36 cellular contexts compared by ENCODE assay signal in genomic region chr16:12337776-12338655, GRCh38.
A peak's percentile ranks its signal among the peaks of the same experiment; 100 is the strongest.
DNase-seq lines count a peak whose midpoint lies in the region; ATAC-seq, FAIRE-seq and TF ChIP-seq lines count a peak whose summit lies in the region.
"Had no signal": no experiment of that assay in that cellular context is flagged by ENCODE, and none has a peak within 500 bp of the region (broad histone marks: within the 10 kb centered on the region; RNA-seq: fewer than 3 reads in every experiment).

No MANE protein-coding gene starts in this region.

- H3K9ac ChIP-seq in HUES48 (ENCODE audit: low read depth, low read length) (no peak overlapping the region), astrocyte (ENCODE audit: low read length) (peak overlapping the region; percentile 21)

- FAIRE-seq in astrocyte (lab: Jason Lieb, UNC), result no peak
- FAIRE-seq: bronchial epithelial cell, G401.6, HTR-8/SVneo, RCC 7860 had no signal

- H3K79me2 ChIP-seq in astrocyte (ENCODE audit: insufficient read depth, low read length), result no peaks in the 10 kb centered on the region

- peak overlapping the region; percentile 26 for H3K27ac ChIP-seq in HUES48 (ENCODE audit: low read depth, low read length)
- no peak overlapping the region for H3K27ac ChIP-seq in astrocyte (ENCODE audit: low read depth, low read length)
- H3K27ac ChIP-seq: adrenal gland, epithelial cell of prostate, left lung, neutrophil, transverse colon had no signal

- H4K20me1 ChIP-seq in astrocyte (ENCODE audit: insufficient read depth, low read length), result no peaks in the 10 kb centered on the region

- H3K27me3 Mint-ChIP-seq in astrocyte (ENCODE audit: low read depth, unreplicated experiment) (no peaks in the 10 kb centered on the region), nephron progenitor cell (ENCODE audit: low read depth, poor library complexity) (peaks cover 4% of the 10 kb centered on the region)
- H3K27me3 Mint-ChIP-seq: activated CD4-positive, alpha-beta T cell treated with anti-CD3 and anti-CD28 coated beads for 36 hours; activated naive CD4-positive, alpha-beta T cell treated with anti-CD3 and anti-CD28 coated beads, Interleukin-2, amount 10 ng/mL, durations not matched to agents 7 days and 5 days; activated T-helper 17 cell treated with anti-CD3 and anti-CD28 coated beads, Interleukin-2, amount 50 U/mL, for 72 hours had no signal

- H3K4me2 ChIP-seq in astrocyte (ENCODE audit: low read length), result peak overlapping the region; percentile 68
- H3K4me2 ChIP-seq: GM23338 had no signal

- H3K36me3 ChIP-seq in HUES48 (ENCODE audit: control insufficient read depth, insufficient read depth, low read length), result no peaks in the 10 kb centered on the region
- no peaks in the 10 kb centered on the region for H3K36me3 ChIP-seq in astrocyte (ENCODE audit: insufficient read depth, low read length)
- H3K36me3 ChIP-seq: adrenal gland, left lung, neutrophil, transverse colon had no signal

- no peak overlapping the region for H3K27ac Mint-ChIP-seq in astrocyte (ENCODE audit: unreplicated experiment)
- peak overlapping the region; percentile 64 for H3K27ac Mint-ChIP-seq in nephron progenitor cell
- H3K27ac Mint-ChIP-seq: activated CD4-positive, alpha-beta T cell treated with anti-CD3 and anti-CD28 coated beads for 36 hours; activated naive CD4-positive, alpha-beta T cell treated with anti-CD3 and anti-CD28 coated beads, Interleukin-2, amount 10 ng/mL, durations not matched to agents 7 days and 5 days; activated T-helper 17 cell treated with anti-CD3 and anti-CD28 coated beads, Interleukin-2, amount 50 U/mL, for 72 hours; GM23338; immature natural killer cell; progenitor cell of endocrine pancreas; T-helper 2 cell treated with Interferon-gamma antibody and Interleukin-4, amounts not matched to agents 5 μg/mL and 100 μg/mL, for 36 hours had no signal

- H3K9me3 Mint-ChIP-seq in astrocyte (ENCODE audit: unreplicated experiment) (no peaks in the 10 kb centered on the region), nephron progenitor cell (no peaks in the 10 kb centered on the region)
- H3K9me3 Mint-ChIP-seq: activated naive CD4-positive, alpha-beta T cell treated with anti-CD3 and anti-CD28 coated beads, Interleukin-2, amount 10 ng/mL, durations not matched to agents 7 days and 5 days; activated T-helper 17 cell treated with anti-CD3 and anti-CD28 coated beads, Interleukin-2, amount 50 U/mL, for 72 hours; GM23338; immature natural killer cell; T-helper 2 cell treated with Interferon-gamma antibody and Interleukin-4, amounts not matched to agents 5 μg/mL and 100 μg/mL, for 36 hours had no signal

- H3K4me1 ChIP-seq in HUES48 (ENCODE audit: control insufficient read depth, insufficient read depth, low read length), result 0 out of 2 replicates have a peak, but pooled peaks cover 4% of the 10 kb centered on the region
- H3K4me1 ChIP-seq in astrocyte (ENCODE audit: insufficient read depth, low read length), result peaks cover 40% of the 10 kb centered on the region
- H3K4me1 ChIP-seq: adrenal gland, left lung, transverse colon had no signal

- H3K9me3 ChIP-seq in HUES48 (ENCODE audit: control insufficient read depth, insufficient read depth, low read length) (no peaks in the 10 kb centered on the region), astrocyte (ENCODE audit: insufficient read depth, low read depth, low read length) (no peaks in the 10 kb centered on the region)
- H3K9me3 ChIP-seq: adrenal gland, left lung, neutrophil, transverse colon had no signal

- H3K27me3 ChIP-seq in HUES48 (ENCODE audit: control insufficient read depth, insufficient read depth, low read length), result no peaks in the 10 kb centered on the region
- no peaks in the 10 kb centered on the region for H3K27me3 ChIP-seq in astrocyte (ENCODE audit: insufficient read depth, low read length)
- H3K27me3 ChIP-seq: adrenal gland, left lung, neutrophil, transverse colon had no signal

- H3K36me3 Mint-ChIP-seq in astrocyte (ENCODE audit: low read depth, unreplicated experiment), result peaks cover 3% of the 10 kb centered on the region
- no peaks in the 10 kb centered on the region for H3K36me3 Mint-ChIP-seq in nephron progenitor cell (ENCODE audit: low read depth)
- H3K36me3 Mint-ChIP-seq: activated naive CD4-positive, alpha-beta T cell treated with anti-CD3 and anti-CD28 coated beads, Interleukin-2, amount 10 ng/mL, durations not matched to agents 7 days and 5 days; immature natural killer cell had no signal

- H3K4me1 Mint-ChIP-seq in astrocyte (ENCODE audit: low read depth, unreplicated experiment), result peaks cover 35% of the 10 kb centered on the region
- peaks cover 21% of the 10 kb centered on the region for H3K4me1 Mint-ChIP-seq in nephron progenitor cell
- H3K4me1 Mint-ChIP-seq: activated naive CD4-positive, alpha-beta T cell treated with anti-CD3 and anti-CD28 coated beads, Interleukin-2, amount 10 ng/mL, durations not matched to agents 7 days and 5 days; activated T-helper 17 cell treated with anti-CD3 and anti-CD28 coated beads, Interleukin-2, amount 50 U/mL, for 72 hours; immature natural killer cell had no signal

- no peak overlapping the region for H3K4me3 Mint-ChIP-seq in astrocyte (ENCODE audit: unreplicated experiment)
- no peak overlapping the region for H3K4me3 Mint-ChIP-seq in nephron progenitor cell
- H3K4me3 Mint-ChIP-seq: activated CD4-positive, alpha-beta T cell treated with anti-CD3 and anti-CD28 coated beads for 36 hours; activated naive CD4-positive, alpha-beta T cell treated with anti-CD3 and anti-CD28 coated beads, Interleukin-2, amount 10 ng/mL, durations not matched to agents 7 days and 5 days; activated T-helper 17 cell treated with anti-CD3 and anti-CD28 coated beads, Interleukin-2, amount 50 U/mL, for 72 hours; GM23338; immature natural killer cell; T-helper 2 cell treated with Interferon-gamma antibody and Interleukin-4, amounts not matched to agents 5 μg/mL and 100 μg/mL, for 36 hours had no signal

- TF ChIP-seq CTCF in astrocyte (IDR thresholded peaks at IDR 0.05; ENCODE audit: insufficient read depth, low read depth, low read length), result no peak
- TF ChIP-seq CTCF in nephron progenitor cell (IDR thresholded peaks at IDR 0.05), result no peak

- ATAC-seq in GM19467 (IDR thresholded peaks at IDR 0.05; ENCODE audit: unreplicated experiment) (no peak), GM21576 (IDR thresholded peaks at IDR 0.05; ENCODE audit: unreplicated experiment) (no peak), GM18873 (IDR thresholded peaks at IDR 0.05; ENCODE audit: low FRiP score, unreplicated experiment) (no peak)
- ATAC-seq: activated CD4-positive, alpha-beta T cell treated with anti-CD3 and anti-CD28 coated beads for 36 hours; activated T-helper 17 cell treated with anti-CD3 and anti-CD28 coated beads, Interleukin-2, amount 50 U/mL, for 72 hours; GM23338; left lung; sciatic nerve had no signal

- H2AFZ ChIP-seq in astrocyte (ENCODE audit: low read depth, low read length), result no peak overlapping the region
- H2AFZ ChIP-seq: GM23338 had no signal

- peak; percentile 82 for DNase-seq in DMS79 (lab: John Stamatoyannopoulos, UW)
- peak; percentile 62 for DNase-seq in astrocyte (ENCODE audit: low read depth)
- no peak for DNase-seq in nephron progenitor cell
- no peak for DNase-seq in DMS153 treated with DMSO at 0.1 percent for 48 hours (lab: John Stamatoyannopoulos, UW; ENCODE audit: unreplicated experiment)
- DNase-seq: ACHN; activated CD4-positive, alpha-beta T cell treated with anti-CD3 and anti-CD28 coated beads for 36 hours; activated naive CD4-positive, alpha-beta T cell treated with anti-CD3 and anti-CD28 coated beads, Interleukin-2, amount 10 ng/mL, durations not matched to agents 7 days and 5 days; adrenal gland; effector CD8-positive, alpha-beta T cell; hypothalamus; immature natural killer cell; KBM-7; left lung; MM.1S; NCI-H1417; NCI-H2081; NCI-H345; NCI-H69; SIG-M5; stimulated activated CD4-positive, alpha-beta T cell treated with anti-CD3 and anti-CD28 coated beads, Interleukin-2, amount 100 ng/mL, for 48 hours; transverse colon had no signal

- H3K4me3 ChIP-seq in HUES48 (ENCODE audit: low read depth, low read length), result no peak overlapping the region
- H3K4me3 ChIP-seq in astrocyte (ENCODE audit: insufficient read depth, low read depth, low read length), result no peak overlapping the region
- H3K4me3 ChIP-seq: adrenal gland, GM23338, left lung, transverse colon had no signal

Comparison
In these comparisons a context has a peak if more than half of its experiments do, and no peak if none do; other contexts are left out.
1. DNase-seq: peak in DMS79 (single experiment) and astrocyte (single experiment); none in nephron progenitor cell (single experiment) and DMS153 treated with DMSO at 0.1 percent for 48 hours (single experiment).